In genomic region chr6:159929819-159930218, GRCh38 we compare ENCODE assay signal across 8 cellular contexts. TPM values are rescaled to one million over a fixed set of nuclear protein-coding genes. Genes with fewer than 3 reads are reported as not detected.
DNase-seq lines count a peak whose midpoint lies in the region; ATAC-seq and TF ChIP-seq lines count a peak whose summit lies in the region.

No MANE protein-coding gene starts in this region.

- H3K27me3 ChIP-seq in ovary (no peaks in the 10 kb centered on the region), H7 (ENCODE audit: control insufficient read depth, insufficient read depth, low read length) (no peaks in the 10 kb centered on the region)

- H3K9me3 ChIP-seq in ovary = no peaks in the 10 kb centered on the region

- WGBS in ovary, 3 donors = 39 to 47% (median 44%) methylated on average over 8 of the region's 8 CpGs

- in situ Hi-C loops in Caki2 (cut with HindIII; ENCODE audit: low pct_unique_long_range_greater_than_20kb, low sequenced_read_pairs) = no loop called here

- H3K36me3 ChIP-seq in ovary (no peaks in the 10 kb centered on the region), H7 (replicated peaks; ENCODE audit: control insufficient read depth, insufficient read depth, low read length) (no peaks in the 10 kb centered on the region)

- no peak for TF ChIP-seq EP300 in ovary (IDR thresholded peaks at IDR 0.05)

- no peaks in the 10 kb centered on the region for H3K9me3 Mint-ChIP-seq in activated T-helper 2 cell treated with anti-CD3 and anti-CD28 coated beads, Interferon-gamma antibody, Interleukin-2, Interleukin-4, amounts not matched to agents 10 μg/mL and 5 μg/mL and 100 μg/mL, durations not matched to agents 14 hours and 24 hours and 36 hours

- no peak overlapping the region for H3K4me3 ChIP-seq in ovary
- no peak overlapping the region for H3K4me3 ChIP-seq in H7 (ENCODE audit: insufficient read depth, low read depth, low read length)

- TF ChIP-seq CTCF in ovary (IDR thresholded peaks at IDR 0.05) = no peak

- no peak overlapping the region for H3K4me3 Mint-ChIP-seq in activated T-helper 2 cell treated with anti-CD3 and anti-CD28 coated beads, Interferon-gamma antibody, Interleukin-2, Interleukin-4, amounts not matched to agents 10 μg/mL and 5 μg/mL and 100 μg/mL, durations not matched to agents 14 hours and 24 hours and 36 hours (ENCODE audit: low read depth)

- peaks cover 28% of the 10 kb centered on the region for H3K4me1 Mint-ChIP-seq in activated T-helper 2 cell treated with anti-CD3 and anti-CD28 coated beads, Interferon-gamma antibody, Interleukin-2, Interleukin-4, amounts not matched to agents 10 μg/mL and 5 μg/mL and 100 μg/mL, durations not matched to agents 14 hours and 24 hours and 36 hours (ENCODE audit: low read depth)

- TF ChIP-seq POLR2A in ovary (IDR thresholded peaks at IDR 0.05) = no peak

- no peaks in the 10 kb centered on the region for H3K36me3 Mint-ChIP-seq in activated T-helper 2 cell treated with anti-CD3 and anti-CD28 coated beads, Interferon-gamma antibody, Interleukin-2, Interleukin-4, amounts not matched to agents 10 μg/mL and 5 μg/mL and 100 μg/mL, durations not matched to agents 14 hours and 24 hours and 36 hours (ENCODE audit: low read depth)

- peak; percentile 54 for DNase-seq in Caki2 (ENCODE audit: low read depth)
- DNase-seq in NCI-H2029 treated with DMSO at 0.1 percent for 48 hours (lab: John Stamatoyannopoulos, UW) = peak; percentile 85
- no peak for DNase-seq in activated T-helper 2 cell treated with anti-CD3 and anti-CD28 coated beads, Interferon-gamma antibody, Interleukin-2, Interleukin-4, amounts not matched to agents 10 μg/mL and 5 μg/mL and 100 μg/mL, durations not matched to agents 14 hours and 24 hours and 36 hours (ENCODE audit: low spot score)
- peak; percentile 22 to 55 (median 35) for DNase-seq in ovary
- DNase-seq in NK-92 treated with Interleukin-12 subunit alpha and Interleukin-12 subunit beta, amount 100 ng/mL, for 24 hours (lab: John Stamatoyannopoulos, UW) = no peak
- no peak for DNase-seq in H7
- no peak for DNase-seq in putamen (ENCODE audit: low spot score)

- peak; percentile 34 for ATAC-seq in GM19467 (IDR thresholded peaks at IDR 0.05; ENCODE audit: unreplicated experiment)

- H3K27me3 Mint-ChIP-seq in activated T-helper 2 cell treated with anti-CD3 and anti-CD28 coated beads, Interferon-gamma antibody, Interleukin-2, Interleukin-4, amounts not matched to agents 10 μg/mL and 5 μg/mL and 100 μg/mL, durations not matched to agents 14 hours and 24 hours and 36 hours (ENCODE audit: low read depth) = peaks cover 9% of the 10 kb centered on the region

- H3K4me1 ChIP-seq in ovary (ENCODE audit: insufficient read depth) = peaks cover 8% of the 10 kb centered on the region

- peak overlapping the region; percentile 5 for H3K27ac Mint-ChIP-seq in activated T-helper 2 cell treated with anti-CD3 and anti-CD28 coated beads, Interferon-gamma antibody, Interleukin-2, Interleukin-4, amounts not matched to agents 10 μg/mL and 5 μg/mL and 100 μg/mL, durations not matched to agents 14 hours and 24 hours and 36 hours

- no peak overlapping the region for H3K27ac ChIP-seq in ovary

- intact Hi-C loops in activated T-helper 2 cell treated with anti-CD3 and anti-CD28 coated beads, Interferon-gamma antibody, Interleukin-2, Interleukin-4, amounts not matched to agents 10 μg/mL and 5 μg/mL and 100 μg/mL, durations not matched to agents 14 hours and 24 hours and 36 hours (cut with micrococcal nuclease) = loop anchor here (2.0 to 5.0 kb wide), 4 partner anchors 45 to 533 kb away; partner anchors contain the start of genes MRPL18 and SOD2
- intact Hi-C loops in ovary (cut with DNase I) = no loop called here

RNA-seq across cellular contexts. Expression of gene MAS1, which starts 39.0 kb away (rescaled TPM):
- total RNA-seq in Caki2 (2014; rRNA removed; shearing (Covaris generic); ENCODE audit: low replicate concordance) = not detected in 2 replicates
- not detected in 2 replicates for total RNA-seq in activated T-helper 2 cell treated with anti-CD3 and anti-CD28 coated beads, Interferon-gamma antibody, Interleukin-2, Interleukin-4, amounts not matched to agents 10 μg/mL and 5 μg/mL and 100 μg/mL, durations not matched to agents 14 hours and 24 hours and 36 hours
- under 1 TPM in 6 of 7 donors, not detected in 1; 0.08 to 0.38 (median 0.10) TPM for total RNA-seq in ovary
- polyA plus RNA-seq in ovary = under 1 TPM; 0.04 to 0.32 TPM
- total RNA-seq in H7 (2014; rRNA removed; shearing (Covaris generic)) = under 0.01 TPM in 1 of 2 replicates, not detected in the other

RNA-seq across cellular contexts. Expression of gene IGF2R, which starts 39.1 kb away (rescaled TPM):
- total RNA-seq in Caki2 (2014; rRNA removed; shearing (Covaris generic); ENCODE audit: low replicate concordance) = 42.8 and 58.9 TPM in 2 replicates
- total RNA-seq in activated T-helper 2 cell treated with anti-CD3 and anti-CD28 coated beads, Interferon-gamma antibody, Interleukin-2, Interleukin-4, amounts not matched to agents 10 μg/mL and 5 μg/mL and 100 μg/mL, durations not matched to agents 14 hours and 24 hours and 36 hours = 75.0 and 82.4 TPM in 2 replicates
- total RNA-seq in ovary = 10 to 100 TPM; 32.9 to 70.3 (median 49.2) TPM
- polyA plus RNA-seq in ovary = 100 to 1,000 TPM in 1 of 2 donors, 10 to 100 TPM in 1; 29.3 to 116 TPM
- total RNA-seq in H7 (2014; rRNA removed; shearing (Covaris generic)) = 27.9 and 29.4 TPM in 2 replicates

Comparison
In these comparisons a context has a peak if more than half of its experiments do, and no peak if none do; other contexts are left out.
1. DNase-seq: peak in Caki2 (single experiment), NCI-H2029 treated with DMSO at 0.1 percent for 48 hours (single experiment) and ovary (5 of 5); none in activated T-helper 2 cell treated with anti-CD3 and anti-CD28 coated beads, Interferon-gamma antibody, Interleukin-2, Interleukin-4, amounts not matched to agents 10 μg/mL and 5 μg/mL and 100 μg/mL, durations not matched to agents 14 hours and 24 hours and 36 hours (single experiment), NK-92 treated with Interleukin-12 subunit alpha and Interleukin-12 subunit beta, amount 100 ng/mL, for 24 hours (single experiment), H7 (single experiment) and putamen (single experiment).